18 cellular contexts compared by ENCODE assay signal in the genomic region with DNA sequence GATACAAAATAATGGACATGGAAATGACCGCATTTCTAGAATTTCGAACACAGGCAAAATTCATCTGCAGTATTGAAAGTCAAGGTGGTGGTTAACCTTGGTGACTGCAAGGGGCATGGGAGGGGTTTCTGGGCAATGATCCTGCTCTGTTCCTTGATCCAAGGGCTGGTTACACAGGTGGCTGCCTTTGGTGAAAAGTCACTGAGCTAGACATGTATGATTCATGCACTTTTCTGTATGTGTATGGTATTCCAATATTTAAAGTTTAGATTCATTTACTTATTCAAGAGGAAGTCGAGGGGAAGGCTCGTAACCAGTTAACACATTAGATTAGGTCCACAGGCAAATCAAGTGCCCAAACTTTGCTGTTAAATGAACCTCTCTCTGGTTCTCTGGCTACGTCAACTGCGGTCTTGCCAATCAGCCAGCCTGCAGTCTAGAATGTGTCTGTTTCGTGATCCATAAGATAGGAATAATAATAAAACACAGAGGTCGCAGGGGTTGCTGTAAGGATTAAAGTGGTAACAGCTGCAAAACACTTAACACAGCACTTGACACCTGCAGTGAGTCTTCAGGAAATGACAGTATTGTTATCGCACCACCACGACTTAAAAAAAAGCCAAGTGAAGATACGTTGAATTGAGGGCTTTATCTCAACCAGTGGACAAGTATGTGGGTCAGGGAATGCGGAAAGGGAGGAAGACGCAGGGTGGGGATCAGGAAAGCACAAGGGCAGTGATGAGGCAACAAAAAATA.
DNase-seq lines count a peak whose midpoint lies in the region; ATAC-seq lines count a peak whose summit lies in the region.
"Had no signal": no experiment of that assay in that cellular context is flagged by ENCODE, and none has a peak within 500 bp of the region (broad histone marks: within the 10 kb centered on the region; RNA-seq: fewer than 3 reads in every experiment).

No MANE protein-coding gene starts in this region.

- peaks cover 20% of the 10 kb centered on the region for H3K4me1 ChIP-seq in right cardiac atrium (ENCODE audit: control insufficient read depth, insufficient read depth, low read length)
- H3K4me1 ChIP-seq in naive thymus-derived CD4-positive, alpha-beta T cell (ENCODE audit: control insufficient read depth in 2 of 2, insufficient read depth in 2 of 2, low read length in 2 of 2): no peaks in the 10 kb centered on the region
- H3K4me1 ChIP-seq: breast epithelium, parathyroid adenoma had no signal

- no peak overlapping the region for H3K27ac ChIP-seq in right cardiac atrium (ENCODE audit: low read length)
- H3K27ac ChIP-seq in naive thymus-derived CD4-positive, alpha-beta T cell (ENCODE audit: low read depth, low read length): no peak overlapping the region
- H3K27ac ChIP-seq: breast epithelium, parathyroid adenoma had no signal

- peak overlapping the region; percentile 12 for H3K4me3 Mint-ChIP-seq in central memory CD8-positive, alpha-beta T cell
- H3K4me3 Mint-ChIP-seq in naive thymus-derived CD4-positive, alpha-beta T cell: peak overlapping the region in 4 of 10 donors; percentile 11 to 73 (median 36)
- no peak overlapping the region for H3K4me3 Mint-ChIP-seq in T-helper 17 cell
- H3K4me3 Mint-ChIP-seq: type B pancreatic cell had no signal

- DNase-seq in right cardiac atrium: no peak
- DNase-seq in Right ventricle myocardium inferior (ENCODE audit: missing footprints): no peak
- no peak for DNase-seq in central memory CD8-positive, alpha-beta T cell (ENCODE audit: low spot score in 2 of 2)
- no peak for DNase-seq in naive thymus-derived CD4-positive, alpha-beta T cell
- DNase-seq in NCI-H345 (lab: John Stamatoyannopoulos, UW): no peak
- no peak for DNase-seq in middle frontal gyrus (ENCODE audit: extremely low spot score, low spot score)
- DNase-seq in T-helper 17 cell: no peak
- DNase-seq: activated CD4-positive, alpha-beta T cell treated with anti-CD3 and anti-CD28 coated beads, Interleukin-2, amount 50 U/mL, for 4 hours; activated effector memory CD4-positive, alpha-beta T cell treated with anti-CD3 and anti-CD28 coated beads, Interleukin-2, amount 50 U/mL, for 16 hours; Kasumi-1; NCI-H187; SHP77 treated with DMSO at 0.1 percent for 48 hours; T-helper 9 cell had no signal

- 54% methylated on average over 13 of the region's 13 CpGs for WGBS in right cardiac atrium

- no peaks in the 10 kb centered on the region for H3K4me1 Mint-ChIP-seq in central memory CD8-positive, alpha-beta T cell
- peaks cover 0 to 26% (median 7%) of the 10 kb centered on the region in 7 donors for H3K4me1 Mint-ChIP-seq in naive thymus-derived CD4-positive, alpha-beta T cell
- H3K4me1 Mint-ChIP-seq in T-helper 17 cell: peaks cover 3% of the 10 kb centered on the region

- H3K4me3 ChIP-seq in right cardiac atrium (ENCODE audit: low read length): no peak overlapping the region
- H3K4me3 ChIP-seq in naive thymus-derived CD4-positive, alpha-beta T cell (ENCODE audit: low read length): no peak overlapping the region
- H3K4me3 ChIP-seq: breast epithelium, lung had no signal

- no peaks in the 10 kb centered on the region for H3K27me3 Mint-ChIP-seq in central memory CD8-positive, alpha-beta T cell
- H3K27me3 Mint-ChIP-seq in naive thymus-derived CD4-positive, alpha-beta T cell: peaks cover 4 to 22% (median 9%) of the 10 kb centered on the region in 5 donors
- H3K27me3 Mint-ChIP-seq in T-helper 17 cell: no peaks in the 10 kb centered on the region

- CTCF ChIA-PET in naive thymus-derived CD4-positive, alpha-beta T cell (lab: Charles Lee): no interaction called here

- no peak overlapping the region for H3K27ac Mint-ChIP-seq in central memory CD8-positive, alpha-beta T cell (ENCODE audit: low read depth)
- peak overlapping the region in 2 of 9 donors; percentile 7 to 68 for H3K27ac Mint-ChIP-seq in naive thymus-derived CD4-positive, alpha-beta T cell
- no peak overlapping the region for H3K27ac Mint-ChIP-seq in T-helper 17 cell
- H3K27ac Mint-ChIP-seq: type B pancreatic cell had no signal

- intact Hi-C loops in right cardiac atrium (cut with DNase I): no loop called here
- intact Hi-C loops in Right ventricle myocardium inferior (cut with DNase I): loop anchor here (5.0 kb wide), 1 partner anchor 75 kb away; no protein-coding TSS in a partner anchor
- intact Hi-C loops in naive thymus-derived CD4-positive, alpha-beta T cell (cut with micrococcal nuclease): no loop called here

- H3K9me3 ChIP-seq in right cardiac atrium (ENCODE audit: control insufficient read depth, low read length) (no peaks in the 10 kb centered on the region), T-helper 17 cell (ENCODE audit: control insufficient read depth, low read length, poor library complexity, severe bottlenecking) (no peaks in the 10 kb centered on the region)
- no peaks in the 10 kb centered on the region for H3K9me3 ChIP-seq in naive thymus-derived CD4-positive, alpha-beta T cell (ENCODE audit: control insufficient read depth in 2 of 3, low read length in 3 of 3)
- H3K9me3 ChIP-seq: breast epithelium had no signal

- H3K36me3 ChIP-seq in naive thymus-derived CD4-positive, alpha-beta T cell (ENCODE audit: control insufficient read depth in 2 of 3, insufficient read depth in 3 of 3, low read length in 3 of 3): no peaks in the 10 kb centered on the region
- H3K36me3 ChIP-seq: breast epithelium had no signal

- peaks cover 13% of the 10 kb centered on the region for H3K9me3 Mint-ChIP-seq in central memory CD8-positive, alpha-beta T cell
- H3K9me3 Mint-ChIP-seq in naive thymus-derived CD4-positive, alpha-beta T cell: peaks cover 0 to 2% (median 0%) of the 10 kb centered on the region in 11 donors

- POLR2A ChIA-PET in naive thymus-derived CD4-positive, alpha-beta T cell (lab: Charles Lee): no interaction called here

- ATAC-seq in right cardiac atrium: peak; percentile 25 to 66
- no peak for ATAC-seq in Right ventricle myocardium inferior
- peak; percentile 40 for ATAC-seq in central memory CD8-positive, alpha-beta T cell (replicated peaks; ENCODE audit: extremely low read depth, poor library complexity, severe bottlenecking)
- ATAC-seq in naive thymus-derived CD4-positive, alpha-beta T cell: peak; percentile 73
- ATAC-seq in activated CD4-positive, CD25-positive, alpha-beta regulatory T cell treated with anti-CD3 and anti-CD28 coated beads, Interleukin-2, amount 50 U/mL, for 24 hours: no peak
- ATAC-seq in T-helper 17 cell: no peak

- no peaks in the 10 kb centered on the region for H3K36me3 Mint-ChIP-seq in central memory CD8-positive, alpha-beta T cell (ENCODE audit: insufficient read depth)
- no peaks in the 10 kb centered on the region for H3K36me3 Mint-ChIP-seq in naive thymus-derived CD4-positive, alpha-beta T cell
- H3K36me3 Mint-ChIP-seq in T-helper 17 cell (ENCODE audit: low read depth): no peaks in the 10 kb centered on the region

- H3K27me3 ChIP-seq in right cardiac atrium (ENCODE audit: control insufficient read depth, insufficient read depth): no peaks in the 10 kb centered on the region
- H3K27me3 ChIP-seq in naive thymus-derived CD4-positive, alpha-beta T cell (ENCODE audit: control insufficient read depth in 2 of 2, insufficient read depth in 2 of 2, low read length in 2 of 2): no peaks in the 10 kb centered on the region
- H3K27me3 ChIP-seq: breast epithelium had no signal

Comparison
In these comparisons a context has a peak if more than half of its experiments do, and no peak if none do; other contexts are left out.
1. ATAC-seq: peak in right cardiac atrium (2 of 2), central memory CD8-positive, alpha-beta T cell (single experiment) and naive thymus-derived CD4-positive, alpha-beta T cell (single experiment); none in Right ventricle myocardium inferior (single experiment), activated CD4-positive, CD25-positive, alpha-beta regulatory T cell treated with anti-CD3 and anti-CD28 coated beads, Interleukin-2, amount 50 U/mL, for 24 hours (0 of 2) and T-helper 17 cell (single experiment).